In genomic region chr4:101237773-101238172, GRCh38 we compare ENCODE assay signal across 24 cellular contexts.
"Had no signal": no experiment of that assay in that cellular context is flagged by ENCODE, and none has a peak within 500 bp of the region (broad histone marks: within the 10 kb centered on the region; RNA-seq: fewer than 3 reads in every experiment).

No MANE protein-coding gene starts in this region.

- H3K4me3 Mint-ChIP-seq: activated naive CD8-positive, alpha-beta T cell; activated T-cell treated with anti-CD3 and anti-CD28 coated beads, Interleukin-2, amount 50 U/mL, for 24 hours; activated T-helper 17 cell treated with anti-CD3 and anti-CD28 coated beads, Interleukin-2, amount 50 U/mL, for 72 hours; immature natural killer cell; mesothelial cell of epicardium; natural killer cell had no signal

- H3K4me1 Mint-ChIP-seq: mesothelial cell of epicardium had no signal

- H3K27me3 Mint-ChIP-seq: activated naive CD8-positive, alpha-beta T cell; activated T-cell treated with anti-CD3 and anti-CD28 coated beads, Interleukin-2, amount 50 U/mL, for 24 hours; activated T-helper 17 cell treated with anti-CD3 and anti-CD28 coated beads, Interleukin-2, amount 50 U/mL, for 72 hours; progenitor cell of endocrine pancreas had no signal

- H3K9me3 ChIP-seq: ascending aorta, left lung, thyroid gland, upper lobe of right lung had no signal

- H3K27ac ChIP-seq: ascending aorta, brain microvascular endothelial cell, foreskin keratinocyte, thyroid gland, upper lobe of right lung had no signal

- H3K27me3 ChIP-seq: adrenal gland, ascending aorta, brain microvascular endothelial cell, foreskin keratinocyte, left lung, thyroid gland, upper lobe of right lung had no signal

- H3K36me3 Mint-ChIP-seq: activated naive CD8-positive, alpha-beta T cell; immature natural killer cell; mesothelial cell of epicardium; natural killer cell had no signal

- ATAC-seq: activated T-helper 17 cell treated with anti-CD3 and anti-CD28 coated beads, Interleukin-2, amount 50 U/mL, for 72 hours; foreskin keratinocyte; left lung; natural killer cell; stimulated activated naive CD8-positive, alpha-beta T cell treated with anti-CD3 and anti-CD28 coated beads, Interleukin-15, Interleukin-2, amounts not matched to agents 100 U/mL and 50 U/mL, for 24 hours; upper lobe of right lung had no signal

- H3K36me3 ChIP-seq: adrenal gland, ascending aorta, brain microvascular endothelial cell, left lung, thyroid gland, upper lobe of right lung had no signal

- H3K27ac Mint-ChIP-seq: activated naive CD8-positive, alpha-beta T cell; activated T-cell treated with anti-CD3 and anti-CD28 coated beads, Interleukin-2, amount 50 U/mL, for 24 hours; activated T-helper 17 cell treated with anti-CD3 and anti-CD28 coated beads, Interleukin-2, amount 50 U/mL, for 72 hours; immature natural killer cell; mesothelial cell of epicardium; natural killer cell; progenitor cell of endocrine pancreas had no signal

- H3K9me3 Mint-ChIP-seq: activated T-cell treated with anti-CD3 and anti-CD28 coated beads, Interleukin-2, amount 50 U/mL, for 24 hours; activated T-helper 17 cell treated with anti-CD3 and anti-CD28 coated beads, Interleukin-2, amount 50 U/mL, for 72 hours; immature natural killer cell; mesothelial cell of epicardium; natural killer cell had no signal

- DNase-seq: activated CD4-positive, alpha-beta T cell treated with anti-CD3 and anti-CD28 coated beads, Interleukin-2, amount 50 U/mL, for 4 hours; activated CD8-positive, alpha-beta memory T cell treated with anti-CD3 and anti-CD28 coated beads for 24 hours; activated CD8-positive, alpha-beta memory T cell treated with anti-CD3 and anti-CD28 coated beads, Interleukin-2, amount 50 U/mL, for 4 hours; activated naive CD4-positive, alpha-beta T cell; activated T-cell treated with anti-CD3 and anti-CD28 coated beads, Interleukin-2, amount 50 U/mL, for 24 hours; adrenal gland; brain microvascular endothelial cell; central memory CD4-positive, alpha-beta T cell; effector memory CD4-positive, alpha-beta T cell; foreskin keratinocyte; immature natural killer cell; left lung; natural killer cell; stimulated activated CD4-positive, alpha-beta T cell treated with anti-CD3 and anti-CD28 coated beads, Interleukin-12 subunit alpha, Interleukin-12 subunit beta, amount 100 ng/mL, for 4 hours; stimulated activated CD4-positive, alpha-beta T cell treated with anti-CD3 and anti-CD28 coated beads, Interleukin-4, amount 100 ng/mL, for 4 hours; stimulated activated naive CD8-positive, alpha-beta T cell treated with anti-CD3 and anti-CD28 coated beads, Interleukin-15, Interleukin-2, amounts not matched to agents 100 U/mL and 50 U/mL, for 24 hours; substantia nigra; thyroid gland; upper lobe of right lung had no signal

- H3K4me3 ChIP-seq: adrenal gland, ascending aorta, left lung, thyroid gland, upper lobe of right lung had no signal
